Comparison of ENCODE assay signal across 17 cellular contexts in genomic region chr12:93126069-93126474, GRCh38.
DNase-seq lines count a peak whose midpoint lies in the region; ATAC-seq and TF ChIP-seq lines count a peak whose summit lies in the region.
"Had no signal": no experiment of that assay in that cellular context is flagged by ENCODE, and none has a peak within 500 bp of the region (broad histone marks: within the 10 kb centered on the region; RNA-seq: fewer than 3 reads in every experiment).

No MANE protein-coding gene starts in this region.

- H3K27me3 Mint-ChIP-seq in natural killer cell (ENCODE audit: low read depth in 2 of 2) = no peaks in the 10 kb centered on the region
- H3K27me3 Mint-ChIP-seq: activated B cell treated with CpG ODN at 0.5 μM for 24 hours; activated T-cell treated with anti-CD3 and anti-CD28 coated beads, Interleukin-2, amount 50 U/mL, for 24 hours; CD4-positive, alpha-beta T cell; stimulated activated naive CD8-positive, alpha-beta T cell treated with anti-CD3 and anti-CD28 coated beads, Interleukin-15, amount 100 ng/mL, for 72 hours had no signal

- peaks cover 0 to 7% of the 10 kb centered on the region in 2 donors for H3K4me1 Mint-ChIP-seq in natural killer cell
- H3K4me1 Mint-ChIP-seq: stimulated activated naive CD8-positive, alpha-beta T cell treated with anti-CD3 and anti-CD28 coated beads, Interleukin-15, amount 100 ng/mL, for 72 hours had no signal

- H3K36me3 ChIP-seq in prostate gland = no peaks in the 10 kb centered on the region

- H3K9me3 Mint-ChIP-seq in natural killer cell = no peaks in the 10 kb centered on the region
- H3K9me3 Mint-ChIP-seq: activated B cell treated with CpG ODN at 0.5 μM for 24 hours; activated T-cell treated with anti-CD3 and anti-CD28 coated beads, Interleukin-2, amount 50 U/mL, for 24 hours; CD4-positive, alpha-beta T cell; stimulated activated naive CD8-positive, alpha-beta T cell treated with anti-CD3 and anti-CD28 coated beads, Interleukin-15, amount 100 ng/mL, for 72 hours had no signal

- no peak for TF ChIP-seq POLR2A in prostate gland (IDR thresholded peaks at IDR 0.05)

- no peak overlapping the region for H3K4me3 ChIP-seq in prostate gland

- H3K36me3 Mint-ChIP-seq in natural killer cell = no peaks in the 10 kb centered on the region

- DNase-seq in prostate gland (ENCODE audit: low spot score) (no peak), natural killer cell (no peak), DMS53 (lab: John Stamatoyannopoulos, UW) (no peak), NCI-H1417 (lab: John Stamatoyannopoulos, UW) (no peak)
- no peak for DNase-seq in activated CD4-positive, alpha-beta T cell treated with anti-CD3 and anti-CD28 coated beads for 4 hours
- DNase-seq: activated B cell treated with CpG ODN at 0.5 μM for 24 hours; activated T-cell treated with anti-CD3 and anti-CD28 coated beads, Interleukin-2, amount 50 U/mL, for 24 hours; CD4-positive, alpha-beta T cell; hypothalamus; IMR-90; NCI-H2029 treated with DMSO at 0.1 percent for 48 hours; posterior cingulate gyrus; stimulated activated CD4-positive, alpha-beta T cell treated with anti-CD3 and anti-CD28 coated beads, Interleukin-4, amount 100 ng/mL, for 4 hours; stimulated activated naive CD8-positive, alpha-beta T cell treated with anti-CD3 and anti-CD28 coated beads, Interleukin-15, amount 100 ng/mL, for 72 hours had no signal

- H3K27ac ChIP-seq in prostate gland = peak overlapping the region; percentile 74 to 75

- no peaks in the 10 kb centered on the region for H3K4me1 ChIP-seq in prostate gland (replicated peaks)

- intact Hi-C loops in prostate gland (cut with DNase I) (loop anchor here (2.0 to 5.0 kb wide), 2 partner anchors 53 to 251 kb away; partner anchors contain the start of gene NUDT4), natural killer cell (cut with micrococcal nuclease) (no loop called here)

- TF ChIP-seq CTCF in prostate gland (IDR thresholded peaks at IDR 0.05) (no peak), natural killer cell (IDR thresholded peaks at IDR 0.05) (no peak)

- peak; percentile 66 for ATAC-seq in GM18511 (IDR thresholded peaks at IDR 0.05; ENCODE audit: unreplicated experiment)
- peak; percentile 70 for ATAC-seq in GM21737 (IDR thresholded peaks at IDR 0.05; ENCODE audit: unreplicated experiment)
- ATAC-seq in HG03558 (IDR thresholded peaks at IDR 0.05; ENCODE audit: extremely low read depth, unreplicated experiment) = peak; percentile 48
- ATAC-seq in natural killer cell = no peak
- ATAC-seq: stimulated activated naive CD8-positive, alpha-beta T cell treated with anti-CD3 and anti-CD28 coated beads, Interleukin-15, amount 100 ng/mL, for 72 hours had no signal

- WGBS in prostate gland = 93% methylated on average over 2 of the region's 2 CpGs

- no peak overlapping the region for H3K27ac Mint-ChIP-seq in natural killer cell
- H3K27ac Mint-ChIP-seq: activated B cell treated with CpG ODN at 0.5 μM for 24 hours; activated T-cell treated with anti-CD3 and anti-CD28 coated beads, Interleukin-2, amount 50 U/mL, for 24 hours; CD4-positive, alpha-beta T cell; stimulated activated naive CD8-positive, alpha-beta T cell treated with anti-CD3 and anti-CD28 coated beads, Interleukin-15, amount 100 ng/mL, for 72 hours had no signal

- H3K4me3 Mint-ChIP-seq in natural killer cell = no peak overlapping the region
- H3K4me3 Mint-ChIP-seq: activated B cell treated with CpG ODN at 0.5 μM for 24 hours; activated T-cell treated with anti-CD3 and anti-CD28 coated beads, Interleukin-2, amount 50 U/mL, for 24 hours; CD4-positive, alpha-beta T cell; stimulated activated naive CD8-positive, alpha-beta T cell treated with anti-CD3 and anti-CD28 coated beads, Interleukin-15, amount 100 ng/mL, for 72 hours had no signal

- H3K9me3 ChIP-seq in prostate gland = no peaks in the 10 kb centered on the region

- no peaks in the 10 kb centered on the region for H3K27me3 ChIP-seq in prostate gland (replicated peaks; ENCODE audit: insufficient read depth)

Comparison
In these comparisons a context has a peak if more than half of its experiments do, and no peak if none do; other contexts are left out.
1. ATAC-seq: peak in GM18511 (single experiment), GM21737 (single experiment) and HG03558 (single experiment); none in natural killer cell (0 of 3).